13 cellular contexts compared by ENCODE assay signal in the genomic region with DNA sequence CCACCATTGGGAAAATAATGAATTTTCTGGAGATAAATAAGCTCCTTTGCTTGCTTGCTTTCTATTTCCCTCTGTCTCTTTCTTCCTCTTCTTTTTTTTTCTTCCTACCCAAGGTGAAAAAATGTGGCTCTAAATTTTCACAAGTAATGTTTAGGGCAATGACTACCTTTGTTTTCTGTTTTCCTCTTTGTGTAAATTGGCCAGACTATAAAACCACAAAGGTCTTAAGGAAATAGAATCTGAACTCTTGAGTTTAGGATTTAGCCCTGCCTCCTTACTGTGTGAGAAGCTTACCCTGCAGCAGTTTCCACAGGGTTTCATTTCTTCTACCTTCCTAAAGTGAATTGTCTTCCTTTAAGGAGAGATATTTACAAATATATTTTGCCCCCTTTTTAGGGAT.
A peak's percentile ranks its signal among the peaks of the same experiment; 100 is the strongest.
DNase-seq lines count a peak whose midpoint lies in the region; ATAC-seq, FAIRE-seq and TF ChIP-seq lines count a peak whose summit lies in the region.
"Had no signal": no experiment of that assay in that cellular context is flagged by ENCODE, and none has a peak within 500 bp of the region (broad histone marks: within the 10 kb centered on the region; RNA-seq: fewer than 3 reads in every experiment).

No MANE protein-coding gene starts in this region.

- no peaks in the 10 kb centered on the region for H3K36me3 Mint-ChIP-seq in activated T-helper 1 cell treated with anti-CD3 and anti-CD28 coated beads, Interleukin-12 subunit alpha, Interleukin-12 subunit beta, Interleukin-2, Interleukin-4 antibody, amounts not matched to agents 30 ng/mL and 10 ng/mL and 1 ng/mL, durations not matched to agents 14 hours and 24 hours and 36 hours (ENCODE audit: low read depth)

- peak in 1 of 2 experiments; percentile 54 for DNase-seq in A549 (ENCODE audit: low read depth in 1 of 2, low spot score in 1 of 2)
- peak; percentile 48 for DNase-seq in LHCN-M2 (ENCODE audit: low read depth)
- peak; percentile 5 for DNase-seq in dermis blood vessel endothelial cell
- DNase-seq in myocyte (ENCODE audit: low read depth) = peak; percentile 18
- DNase-seq in NCI-H510A treated with DMSO at 0.1 percent for 48 hours (lab: John Stamatoyannopoulos, UW) = no peak
- no peak for DNase-seq in ecto neural progenitor cell (ENCODE audit: low spot score)
- DNase-seq in activated T-helper 1 cell treated with anti-CD3 and anti-CD28 coated beads, Interleukin-12 subunit alpha, Interleukin-12 subunit beta, Interleukin-2, Interleukin-4 antibody, amounts not matched to agents 30 ng/mL and 10 ng/mL and 1 ng/mL, durations not matched to agents 14 hours and 24 hours and 36 hours (ENCODE audit: low spot score) = no peak
- DNase-seq: activated naive CD4-positive, alpha-beta T cell; DMS153; left cardiac atrium; NCI-H187 treated with DMSO at 0.1 percent for 48 hours had no signal

- H3K27ac ChIP-seq in A549 = peak overlapping the region; percentile 84 to 90
- H3K27ac ChIP-seq: tibial nerve had no signal

- no peak overlapping the region for H3K4me3 Mint-ChIP-seq in activated T-helper 1 cell treated with anti-CD3 and anti-CD28 coated beads, Interleukin-12 subunit alpha, Interleukin-12 subunit beta, Interleukin-2, Interleukin-4 antibody, amounts not matched to agents 30 ng/mL and 10 ng/mL and 1 ng/mL, durations not matched to agents 14 hours and 24 hours and 36 hours

- no peaks in the 10 kb centered on the region for H3K4me1 Mint-ChIP-seq in activated T-helper 1 cell treated with anti-CD3 and anti-CD28 coated beads, Interleukin-12 subunit alpha, Interleukin-12 subunit beta, Interleukin-2, Interleukin-4 antibody, amounts not matched to agents 30 ng/mL and 10 ng/mL and 1 ng/mL, durations not matched to agents 14 hours and 24 hours and 36 hours (ENCODE audit: low read depth)

- no peaks in the 10 kb centered on the region for H3K27me3 Mint-ChIP-seq in activated T-helper 1 cell treated with anti-CD3 and anti-CD28 coated beads, Interleukin-12 subunit alpha, Interleukin-12 subunit beta, Interleukin-2, Interleukin-4 antibody, amounts not matched to agents 30 ng/mL and 10 ng/mL and 1 ng/mL, durations not matched to agents 14 hours and 24 hours and 36 hours (ENCODE audit: insufficient read depth)

- CTCF ChIA-PET in A549 (lab: Yijun Ruan, JAX) = interaction anchor here (1.3 to 2.1 kb wide), 2 partner anchors 11 to 332 kb away, joined by 3 to 9 read pairs; no protein-coding TSS in a partner anchor

- TF ChIP-seq CTCF in A549 (IDR thresholded peaks at IDR 0.05) = no peak

- ATAC-seq in A549 (peak; percentile 74 to 75; a peak in 4 of 6 replicates), GM21423 (IDR thresholded peaks at IDR 0.05; ENCODE audit: unreplicated experiment) (no peak)

- no peak for TF ChIP-seq POLR2A in A549 (IDR thresholded peaks at IDR 0.05; ENCODE audit: low read length)

- H3K27ac Mint-ChIP-seq in activated T-helper 1 cell treated with anti-CD3 and anti-CD28 coated beads, Interleukin-12 subunit alpha, Interleukin-12 subunit beta, Interleukin-2, Interleukin-4 antibody, amounts not matched to agents 30 ng/mL and 10 ng/mL and 1 ng/mL, durations not matched to agents 14 hours and 24 hours and 36 hours = no peak overlapping the region

- H3K9me3 ChIP-seq in A549 = no peaks in the 10 kb centered on the region
- H3K9me3 ChIP-seq: tibial nerve had no signal

- TF ChIP-seq RAD21 in A549 (conservative IDR thresholded peaks at IDR 0.05 in 1 of 2, IDR thresholded peaks at IDR 0.05 in 1 of 2) = no peak

- H3K4me3 ChIP-seq in A549 = peak overlapping the region; percentile 24
- H3K4me3 ChIP-seq: tibial nerve had no signal

- TF ChIP-seq EP300 in A549 (IDR thresholded peaks at IDR 0.05) = no peak

- peak; percentile 90 for FAIRE-seq in A549 (lab: Jason Lieb, UNC)

- H3K9me3 Mint-ChIP-seq in activated T-helper 1 cell treated with anti-CD3 and anti-CD28 coated beads, Interleukin-12 subunit alpha, Interleukin-12 subunit beta, Interleukin-2, Interleukin-4 antibody, amounts not matched to agents 30 ng/mL and 10 ng/mL and 1 ng/mL, durations not matched to agents 14 hours and 24 hours and 36 hours = no peaks in the 10 kb centered on the region

- intact Hi-C loops in activated T-helper 1 cell treated with anti-CD3 and anti-CD28 coated beads, Interleukin-12 subunit alpha, Interleukin-12 subunit beta, Interleukin-2, Interleukin-4 antibody, amounts not matched to agents 30 ng/mL and 10 ng/mL and 1 ng/mL, durations not matched to agents 14 hours and 24 hours and 36 hours (cut with micrococcal nuclease) = no loop called here

- H3K4me1 ChIP-seq in A549 = peaks cover 26% of the 10 kb centered on the region

- peak overlapping the region; percentile 88 for H3K4me2 ChIP-seq in A549

- POLR2A ChIA-PET in A549 (lab: Yijun Ruan, JAX) = interaction anchor here (0.9 to 2.2 kb wide), 5 partner anchors 10 to 331 kb away, joined by 3 to 18 read pairs (median 7); partner anchors contain the start of gene ARL4A

TF ChIP-seq in A549, 52 proteins besides CTCF, POLR2A, EP300 and RAD21:
- no peak for TF ChIP-seq HOXA7 (CRISPR knock-in tag; IDR thresholded peaks at IDR 0.05)
- TF ChIP-seq EHF (CRISPR knock-in tag; IDR thresholded peaks at IDR 0.05) = no peak
- 0 out of 2 replicates have a peak, but pooled peaks have one; percentile 7 for TF ChIP-seq HOXB5 (CRISPR knock-in tag; IDR thresholded peaks at IDR 0.05)
- TF ChIP-seq, protein P1, sequence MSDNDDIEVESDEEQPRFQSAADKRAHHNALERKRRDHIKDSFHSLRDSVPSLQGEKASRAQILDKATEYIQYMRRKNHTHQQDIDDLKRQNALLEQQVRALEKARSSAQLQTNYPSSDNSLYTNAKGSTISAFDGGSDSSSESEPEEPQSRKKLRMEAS (IDR thresholded peaks at IDR 0.05) = no peak
- TF ChIP-seq JUNB (IDR thresholded peaks at IDR 0.05) = no peak

Comparison
In these comparisons a context has a peak if more than half of its experiments do, and no peak if none do; other contexts are left out.
1. DNase-seq: peak in LHCN-M2 (single experiment), dermis blood vessel endothelial cell (single experiment) and myocyte (single experiment); none in NCI-H510A treated with DMSO at 0.1 percent for 48 hours (single experiment), ecto neural progenitor cell (single experiment) and activated T-helper 1 cell treated with anti-CD3 and anti-CD28 coated beads, Interleukin-12 subunit alpha, Interleukin-12 subunit beta, Interleukin-2, Interleukin-4 antibody, amounts not matched to agents 30 ng/mL and 10 ng/mL and 1 ng/mL, durations not matched to agents 14 hours and 24 hours and 36 hours (single experiment).